8 cellular contexts compared by ENCODE assay signal in genomic region chr9:297104-297794, GRCh38.
DNase-seq lines count a peak whose midpoint lies in the region; ATAC-seq and TF ChIP-seq lines count a peak whose summit lies in the region.

No MANE protein-coding gene starts in this region.

- H3K36me3 ChIP-seq in heart right ventricle, result peaks cover 0 to 54% (median 0%) of the 10 kb centered on the region in 9 donors

- peaks cover 0 to 21% (median 7%) of the 10 kb centered on the region in 7 donors for H3K27me3 ChIP-seq in heart right ventricle

- H3K9me3 ChIP-seq in heart right ventricle, result no peaks in the 10 kb centered on the region

- H3K27ac ChIP-seq in C4-2B (peak overlapping the region; percentile 67), heart right ventricle (peak overlapping the region in 1 of 10 donors; percentile 78)

- intact Hi-C loops in heart right ventricle (cut with DNase I), result loop anchor here in 1 of 10 donors (10.0 kb wide), 1 partner anchor 72 kb away; no protein-coding TSS in a partner anchor

- peak; percentile 85 for DNase-seq in RPMI8226
- peak; percentile 7 to 12 for DNase-seq in heart right ventricle
- DNase-seq in NCI-H774 (lab: John Stamatoyannopoulos, UW), result no peak
- DNase-seq in SW480 (ENCODE audit: low spot score), result no peak
- DNase-seq in HuH-7 (ENCODE audit: low spot score), result no peak

- WGBS in heart right ventricle, 2 donors, result 48 to 52% methylated on average over 6 of the region's 6 CpGs

- H3K4me1 ChIP-seq in heart right ventricle, result peaks cover 0 to 37% (median 0%) of the 10 kb centered on the region in 9 donors

- peak; percentile 98 for ATAC-seq in GM19025 (IDR thresholded peaks at IDR 0.05; ENCODE audit: low read depth, unreplicated experiment)
- peak; percentile 95 for ATAC-seq in HG03039 (IDR thresholded peaks at IDR 0.05; ENCODE audit: unreplicated experiment)
- ATAC-seq in heart right ventricle, result peak in 7 of 8 donors; percentile 38 to 93 (median 53)

- no peak overlapping the region for H3K4me3 ChIP-seq in heart right ventricle

- no peak for TF ChIP-seq CTCF in C4-2B (conservative IDR thresholded peaks at IDR 0.05)
- TF ChIP-seq CTCF in heart right ventricle (IDR thresholded peaks at IDR 0.05), result no peak

Comparison
In these comparisons a context has a peak if more than half of its experiments do, and no peak if none do; other contexts are left out.
1. DNase-seq: peak in RPMI8226 (single experiment) and heart right ventricle (2 of 2); none in NCI-H774 (single experiment), SW480 (single experiment) and HuH-7 (single experiment).
2. Peak in every context shown above with its lines, with median percentiles within 50 percentile points of each other: ATAC-seq.